In the genomic region with DNA sequence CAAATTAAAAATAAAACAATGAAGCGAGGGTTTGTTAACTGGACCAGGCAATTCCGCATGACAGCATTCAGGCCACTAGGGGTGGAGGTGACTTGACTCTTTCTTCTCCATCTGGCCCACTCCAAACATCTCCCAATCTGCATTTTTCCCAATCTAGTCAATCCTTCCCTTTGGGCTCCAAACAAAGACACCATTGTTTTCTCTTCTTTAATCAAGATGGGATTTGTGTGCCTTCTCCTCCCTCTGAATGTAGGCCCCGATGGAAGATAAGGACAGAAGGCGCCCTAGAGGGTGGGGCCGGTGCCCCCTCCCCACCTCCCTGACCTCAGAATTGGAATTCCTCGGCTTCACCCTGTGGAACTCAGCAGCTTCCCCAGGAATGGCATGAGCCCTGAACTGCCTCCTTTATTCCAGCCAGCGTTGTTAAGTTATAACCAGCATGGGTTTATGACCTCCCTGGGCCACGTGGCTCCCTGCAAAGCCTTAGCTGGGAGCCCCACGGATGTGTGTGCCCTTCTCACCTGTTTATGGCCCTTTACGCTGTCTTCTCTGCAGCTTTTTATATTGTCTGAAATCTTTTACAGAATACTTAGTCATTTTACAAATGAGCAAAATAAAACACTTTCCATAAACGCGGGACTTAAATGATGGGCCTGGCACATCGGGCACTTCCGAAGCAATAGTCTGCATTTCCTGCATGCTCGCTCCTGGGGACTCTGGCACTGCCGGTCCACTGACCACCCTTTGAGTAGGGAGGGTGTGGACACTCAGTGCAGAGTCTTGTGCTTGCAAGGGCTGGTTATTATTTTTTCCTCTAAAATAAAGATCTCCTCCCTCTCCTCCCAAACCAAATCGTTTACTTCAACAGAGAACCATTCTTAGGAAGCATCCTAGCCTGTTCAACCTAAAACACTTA, we compare ENCODE assay signal across 1 cellular context.
TF ChIP-seq lines count a peak whose summit lies in the region.

No MANE protein-coding gene starts in this region.

TF ChIP-seq in GM23338, 12 proteins besides CTCF, POLR2A, EP300 and RAD21 (continued from another document):
- TF ChIP-seq, protein P1, sequence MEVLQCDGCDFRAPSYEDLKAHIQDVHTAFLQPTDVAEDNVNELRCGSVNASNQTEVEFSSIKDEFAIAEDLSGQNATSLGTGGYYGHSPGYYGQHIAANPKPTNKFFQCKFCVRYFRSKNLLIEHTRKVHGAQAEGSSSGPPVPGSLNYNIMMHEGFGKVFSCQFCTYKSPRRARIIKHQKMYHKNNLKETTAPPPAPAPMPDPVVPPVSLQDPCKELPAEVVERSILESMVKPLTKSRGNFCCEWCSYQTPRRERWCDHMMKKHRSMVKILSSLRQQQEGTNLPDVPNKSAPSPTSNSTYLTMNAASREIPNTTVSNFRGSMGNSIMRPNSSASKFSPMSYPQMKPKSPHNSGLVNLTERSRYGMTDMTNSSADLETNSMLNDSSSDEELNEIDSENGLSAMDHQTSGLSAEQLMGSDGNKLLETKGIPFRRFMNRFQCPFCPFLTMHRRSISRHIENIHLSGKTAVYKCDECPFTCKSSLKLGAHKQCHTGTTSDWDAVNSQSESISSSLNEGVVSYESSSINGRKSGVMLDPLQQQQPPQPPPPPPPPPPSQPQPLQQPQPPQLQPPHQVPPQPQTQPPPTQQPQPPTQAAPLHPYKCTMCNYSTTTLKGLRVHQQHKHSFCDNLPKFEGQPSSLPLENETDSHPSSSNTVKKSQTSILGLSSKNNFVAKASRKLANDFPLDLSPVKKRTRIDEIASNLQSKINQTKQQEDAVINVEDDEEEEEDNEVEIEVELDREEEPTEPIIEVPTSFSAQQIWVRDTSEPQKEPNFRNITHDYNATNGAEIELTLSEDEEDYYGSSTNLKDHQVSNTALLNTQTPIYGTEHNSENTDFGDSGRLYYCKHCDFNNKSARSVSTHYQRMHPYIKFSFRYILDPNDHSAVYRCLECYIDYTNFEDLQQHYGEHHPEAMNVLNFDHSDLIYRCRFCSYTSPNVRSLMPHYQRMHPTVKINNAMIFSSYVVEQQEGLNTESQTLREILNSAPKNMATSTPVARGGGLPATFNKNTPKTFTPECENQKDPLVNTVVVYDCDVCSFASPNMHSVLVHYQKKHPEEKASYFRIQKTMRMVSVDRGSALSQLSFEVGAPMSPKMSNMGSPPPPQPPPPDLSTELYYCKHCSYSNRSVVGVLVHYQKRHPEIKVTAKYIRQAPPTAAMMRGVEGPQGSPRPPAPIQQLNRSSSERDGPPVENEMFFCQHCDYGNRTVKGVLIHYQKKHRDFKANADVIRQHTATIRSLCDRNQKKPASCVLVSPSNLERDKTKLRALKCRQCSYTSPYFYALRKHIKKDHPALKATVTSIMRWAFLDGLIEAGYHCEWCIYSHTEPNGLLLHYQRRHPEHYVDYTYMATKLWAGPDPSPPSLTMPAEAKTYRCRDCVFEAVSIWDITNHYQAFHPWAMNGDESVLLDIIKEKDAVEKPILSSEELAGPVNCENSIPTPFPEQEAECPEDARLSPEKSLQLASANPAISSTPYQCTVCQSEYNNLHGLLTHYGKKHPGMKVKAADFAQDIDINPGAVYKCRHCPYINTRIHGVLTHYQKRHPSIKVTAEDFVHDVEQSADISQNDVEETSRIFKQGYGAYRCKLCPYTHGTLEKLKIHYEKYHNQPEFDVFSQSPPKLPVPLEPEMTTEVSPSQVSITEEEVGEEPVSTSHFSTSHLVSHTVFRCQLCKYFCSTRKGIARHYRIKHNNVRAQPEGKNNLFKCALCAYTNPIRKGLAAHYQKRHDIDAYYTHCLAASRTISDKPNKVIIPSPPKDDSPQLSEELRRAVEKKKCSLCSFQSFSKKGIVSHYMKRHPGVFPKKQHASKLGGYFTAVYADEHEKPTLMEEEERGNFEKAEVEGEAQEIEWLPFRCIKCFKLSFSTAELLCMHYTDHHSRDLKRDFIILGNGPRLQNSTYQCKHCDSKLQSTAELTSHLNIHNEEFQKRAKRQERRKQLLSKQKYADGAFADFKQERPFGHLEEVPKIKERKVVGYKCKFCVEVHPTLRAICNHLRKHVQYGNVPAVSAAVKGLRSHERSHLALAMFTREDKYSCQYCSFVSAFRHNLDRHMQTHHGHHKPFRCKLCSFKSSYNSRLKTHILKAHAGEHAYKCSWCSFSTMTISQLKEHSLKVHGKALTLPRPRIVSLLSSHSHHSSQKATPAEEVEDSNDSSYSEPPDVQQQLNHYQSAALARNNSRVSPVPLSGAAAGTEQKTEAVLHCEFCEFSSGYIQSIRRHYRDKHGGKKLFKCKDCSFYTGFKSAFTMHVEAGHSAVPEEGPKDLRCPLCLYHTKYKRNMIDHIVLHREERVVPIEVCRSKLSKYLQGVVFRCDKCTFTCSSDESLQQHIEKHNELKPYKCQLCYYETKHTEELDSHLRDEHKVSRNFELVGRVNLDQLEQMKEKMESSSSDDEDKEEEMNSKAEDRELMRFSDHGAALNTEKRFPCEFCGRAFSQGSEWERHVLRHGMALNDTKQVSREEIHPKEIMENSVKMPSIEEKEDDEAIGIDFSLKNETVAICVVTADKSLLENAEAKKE (CRISPR knock-in tag; IDR thresholded peaks at IDR 0.05): peak; percentile 79; the same call in 1 of the 2 replicates
- no peak for TF ChIP-seq NANOG (IDR thresholded peaks at IDR 0.05; ENCODE audit: borderline replicate concordance)
- TF ChIP-seq, protein P2, sequence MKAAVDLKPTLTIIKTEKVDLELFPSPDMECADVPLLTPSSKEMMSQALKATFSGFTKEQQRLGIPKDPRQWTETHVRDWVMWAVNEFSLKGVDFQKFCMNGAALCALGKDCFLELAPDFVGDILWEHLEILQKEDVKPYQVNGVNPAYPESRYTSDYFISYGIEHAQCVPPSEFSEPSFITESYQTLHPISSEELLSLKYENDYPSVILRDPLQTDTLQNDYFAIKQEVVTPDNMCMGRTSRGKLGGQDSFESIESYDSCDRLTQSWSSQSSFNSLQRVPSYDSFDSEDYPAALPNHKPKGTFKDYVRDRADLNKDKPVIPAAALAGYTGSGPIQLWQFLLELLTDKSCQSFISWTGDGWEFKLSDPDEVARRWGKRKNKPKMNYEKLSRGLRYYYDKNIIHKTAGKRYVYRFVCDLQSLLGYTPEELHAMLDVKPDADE (IDR thresholded peaks at IDR 0.05): no peak
